1 cellular context compared by ENCODE assay signal in genomic region chr3:149010504-149010951, GRCh38.
TF ChIP-seq lines count a peak whose summit lies in the region.

No MANE protein-coding gene starts in this region.

TF ChIP-seq in HepG2, 621 proteins besides CTCF, POLR2A, EP300 and RAD21 (continued from another document and continues in another):
- no peak for TF ChIP-seq DDIT3 (CRISPR knock-in tag; IDR thresholded peaks at IDR 0.05)
- TF ChIP-seq NFIC (IDR thresholded peaks at IDR 0.05; ENCODE audit: low read length): peak; percentile 40; the same call in 1 of the 2 replicates
- TF ChIP-seq ARID5B (CRISPR knock-in tag; IDR thresholded peaks at IDR 0.05): peak; percentile 90; the same call in 1 of the 2 replicates
- TF ChIP-seq ZNF264 (CRISPR knock-in tag; IDR thresholded peaks at IDR 0.05): no peak; the same call in 1 of the 2 replicates
- TF ChIP-seq ZNF672 (CRISPR knock-in tag; IDR thresholded peaks at IDR 0.05): no peak
- no peak for TF ChIP-seq ELF3 (CRISPR knock-in tag; IDR thresholded peaks at IDR 0.05)
- TF ChIP-seq RARA (CRISPR knock-in tag; IDR thresholded peaks at IDR 0.05): peak; percentile 54
- TF ChIP-seq NFKBIZ (CRISPR knock-in tag; IDR thresholded peaks at IDR 0.05): no peak
- peak; percentile 61; the same call in 1 of the 2 replicates for TF ChIP-seq SAP130 (CRISPR knock-in tag; IDR thresholded peaks at IDR 0.05; ENCODE audit: low read depth)
- TF ChIP-seq GPN1 (CRISPR knock-in tag; IDR thresholded peaks at IDR 0.05; ENCODE audit: borderline replicate concordance): no peak
- no peak for TF ChIP-seq ZNF75D (CRISPR knock-in tag; IDR thresholded peaks at IDR 0.05; ENCODE audit: borderline replicate concordance)
- no peak for TF ChIP-seq CBX2 (IDR thresholded peaks at IDR 0.05; ENCODE audit: low read depth, low read length)
- TF ChIP-seq CBX2 (CRISPR knock-in tag; IDR thresholded peaks at IDR 0.05; ENCODE audit: low read depth): no peak
- TF ChIP-seq ZKSCAN8 (CRISPR knock-in tag; IDR thresholded peaks at IDR 0.05; ENCODE audit: borderline replicate concordance): peak; percentile 63; the same call in 1 of the 2 replicates
- TF ChIP-seq ZNF784 (CRISPR knock-in tag; IDR thresholded peaks at IDR 0.05; ENCODE audit: borderline replicate concordance): no peak
- no peak for TF ChIP-seq ZNF644 (CRISPR knock-in tag; IDR thresholded peaks at IDR 0.05; ENCODE audit: low read depth)
- TF ChIP-seq TP53 (CRISPR knock-in tag; conservative IDR thresholded peaks at IDR 0.05): no peak
- no peak for TF ChIP-seq HNRNPH1 (optimal IDR thresholded peaks at IDR 0.05; ENCODE audit: low read depth, low read length)
- peak; percentile 54; the same call in 1 of the 2 replicates for TF ChIP-seq ZMYM3 (CRISPR knock-in tag; IDR thresholded peaks at IDR 0.05)
- no peak for TF ChIP-seq ZNF253 (CRISPR knock-in tag; IDR thresholded peaks at IDR 0.05; ENCODE audit: borderline replicate concordance)
- peak; percentile 53 for TF ChIP-seq ISL2 (CRISPR knock-in tag; IDR thresholded peaks at IDR 0.05)
- no peak for TF ChIP-seq ZNF326 (CRISPR knock-in tag; IDR thresholded peaks at IDR 0.05; ENCODE audit: borderline replicate concordance)
- TF ChIP-seq HMG20A (CRISPR knock-in tag; IDR thresholded peaks at IDR 0.05; ENCODE audit: borderline replicate concordance): peak; percentile 37
- TF ChIP-seq SNAPC5 (CRISPR knock-in tag; IDR thresholded peaks at IDR 0.05; ENCODE audit: borderline replicate concordance): no peak
- no peak for TF ChIP-seq FOXA1 (IDR thresholded peaks at IDR 0.05)
- peak; percentile 46; the same call in 1 of the 2 replicates for TF ChIP-seq FOXA1 (CRISPR knock-in tag; IDR thresholded peaks at IDR 0.05)
- TF ChIP-seq NFE2L1 (CRISPR knock-in tag; IDR thresholded peaks at IDR 0.05; ENCODE audit: borderline replicate concordance): no peak
- TF ChIP-seq SP1 (IDR thresholded peaks at IDR 0.05): no peak
- TF ChIP-seq SP1 (CRISPR knock-in tag; IDR thresholded peaks at IDR 0.05): no peak
- TF ChIP-seq ZNF782 (CRISPR knock-in tag; IDR thresholded peaks at IDR 0.05; ENCODE audit: borderline replicate concordance): no peak
- TF ChIP-seq NCOR1 (IDR thresholded peaks at IDR 0.05; ENCODE audit: borderline replicate concordance, low read length): no peak; the same call in 1 of the 2 replicates
- no peak for TF ChIP-seq AGO2 (optimal IDR thresholded peaks at IDR 0.05; ENCODE audit: low read depth, low read length)
- no peak for TF ChIP-seq KLF15 (CRISPR knock-in tag; IDR thresholded peaks at IDR 0.05; ENCODE audit: borderline replicate concordance)
- no peak for TF ChIP-seq SETDB1 (CRISPR knock-in tag; IDR thresholded peaks at IDR 0.05; ENCODE audit: borderline replicate concordance)
- no peak for TF ChIP-seq ZNF563 (CRISPR knock-in tag; IDR thresholded peaks at IDR 0.05)
- TF ChIP-seq ZNF768 (CRISPR knock-in tag; IDR thresholded peaks at IDR 0.05): no peak
- TF ChIP-seq ZNF317 (CRISPR knock-in tag; IDR thresholded peaks at IDR 0.05): no peak
- TF ChIP-seq REPIN1 (CRISPR knock-in tag; IDR thresholded peaks at IDR 0.05; ENCODE audit: borderline replicate concordance, low read depth): peak; percentile 66; the same call in 1 of the 2 replicates
- TF ChIP-seq ZNF564 (CRISPR knock-in tag; IDR thresholded peaks at IDR 0.05): 0 out of 2 replicates have a peak, but pooled peaks have one; percentile 28
- no peak for TF ChIP-seq ZFP1 (CRISPR knock-in tag; IDR thresholded peaks at IDR 0.05)
- no peak for TF ChIP-seq ATF2 (CRISPR knock-in tag; IDR thresholded peaks at IDR 0.05)
- no peak; the same call in 1 of the 2 replicates for TF ChIP-seq PRDM15 (CRISPR knock-in tag; IDR thresholded peaks at IDR 0.05)
- no peak for TF ChIP-seq KIAA2018 (CRISPR knock-in tag; IDR thresholded peaks at IDR 0.05; ENCODE audit: borderline replicate concordance)
- TF ChIP-seq ZGPAT (CRISPR knock-in tag; IDR thresholded peaks at IDR 0.05): peak; percentile 64; the same call in 1 of the 2 replicates
- no peak for TF ChIP-seq HNRNPK (IDR thresholded peaks at IDR 0.05; ENCODE audit: low read depth, low read length, poor library complexity, severe bottlenecking)
